ENCODE assay signal across 36 cellular contexts in genomic region chr17:6683730-6684459, GRCh38. TPM values are rescaled to one million over a fixed set of nuclear protein-coding genes. Genes with fewer than 3 reads are reported as not detected.
"Had no signal": no experiment of that assay in that cellular context is flagged by ENCODE, and none has a peak within 500 bp of the region (broad histone marks: within the 10 kb centered on the region; RNA-seq: fewer than 3 reads in every experiment).

No MANE protein-coding gene starts in this region.

- H3K27ac Mint-ChIP-seq: activated CD4-positive, alpha-beta T cell treated with anti-CD3 and anti-CD28 coated beads for 36 hours; activated CD8-positive, alpha-beta memory T cell treated with anti-CD3 and anti-CD28 coated beads, Interleukin-2, amount 10 ng/mL, durations not matched to agents 7 days and 5 days; activated CD8-positive, alpha-beta T cell treated with anti-CD3 and anti-CD28 coated beads, Interleukin-2, amount 10 ng/mL, durations not matched to agents 7 days and 5 days; activated naive CD4-positive, alpha-beta T cell treated with anti-CD3 and anti-CD28 coated beads, Interleukin-2, amount 50 U/mL, for 24 hours; activated naive CD8-positive, alpha-beta T cell treated with anti-CD3 and anti-CD28 coated beads, Interleukin-2, amount 50 U/mL, for 24 hours; activated T-helper 2 cell treated with anti-CD3 and anti-CD28 coated beads, Interferon-gamma antibody, Interleukin-2, Interleukin-4, amounts not matched to agents 10 μg/mL and 5 μg/mL and 100 μg/mL, durations not matched to agents 14 hours and 24 hours and 36 hours; dendritic cell treated with granulocyte-macrophage colony-stimulating factor and Interleukin-4, amounts not matched to agents 40 ng/mL and 50 ng/mL, for 4 days; nephron; stimulated activated naive B cell treated with anti-CD40 and anti-IgM and Interleukin-4, amounts not matched to agents 10 μg/mL and 1 μg/mL and 100 μg/mL, for 72 hours had no signal

- H3K27me3 ChIP-seq: breast epithelium, pancreas, thyroid gland, upper lobe of left lung, vagina had no signal

- H3K36me3 Mint-ChIP-seq: activated CD8-positive, alpha-beta memory T cell treated with anti-CD3 and anti-CD28 coated beads, Interleukin-2, amount 10 ng/mL, durations not matched to agents 7 days and 5 days; activated naive CD4-positive, alpha-beta T cell treated with anti-CD3 and anti-CD28 coated beads, Interleukin-2, amount 50 U/mL, for 24 hours had no signal

- H3K4me3 Mint-ChIP-seq: activated CD4-positive, alpha-beta T cell treated with anti-CD3 and anti-CD28 coated beads for 36 hours; activated CD8-positive, alpha-beta memory T cell treated with anti-CD3 and anti-CD28 coated beads, Interleukin-2, amount 10 ng/mL, durations not matched to agents 7 days and 5 days; activated CD8-positive, alpha-beta T cell treated with anti-CD3 and anti-CD28 coated beads, Interleukin-2, amount 10 ng/mL, durations not matched to agents 7 days and 5 days; activated naive CD4-positive, alpha-beta T cell treated with anti-CD3 and anti-CD28 coated beads, Interleukin-2, amount 50 U/mL, for 24 hours; activated naive CD8-positive, alpha-beta T cell treated with anti-CD3 and anti-CD28 coated beads, Interleukin-2, amount 50 U/mL, for 24 hours; dendritic cell treated with granulocyte-macrophage colony-stimulating factor and Interleukin-4, amounts not matched to agents 40 ng/mL and 50 ng/mL, for 4 days; nephron; stimulated activated naive B cell treated with anti-CD40 and anti-IgM and Interleukin-4, amounts not matched to agents 10 μg/mL and 1 μg/mL and 100 μg/mL, for 72 hours had no signal

- ATAC-seq: activated CD4-positive, alpha-beta T cell treated with anti-CD3 and anti-CD28 coated beads for 36 hours; activated CD8-positive, alpha-beta memory T cell treated with anti-CD3 and anti-CD28 coated beads, Interleukin-2, amount 10 ng/mL, durations not matched to agents 7 days and 5 days; activated CD8-positive, alpha-beta T cell treated with anti-CD3 and anti-CD28 coated beads, Interleukin-2, amount 10 ng/mL, durations not matched to agents 7 days and 5 days; activated naive CD8-positive, alpha-beta T cell treated with anti-CD3 and anti-CD28 coated beads, Interleukin-2, amount 50 U/mL, for 24 hours; heart right ventricle; left lung; lower lobe of right lung; pancreas; stimulated activated naive B cell treated with anti-CD40 and anti-IgM and Interleukin-4, amounts not matched to agents 10 μg/mL and 1 μg/mL and 100 μg/mL, for 72 hours had no signal

- H3K36me3 ChIP-seq: breast epithelium, esophagus squamous epithelium, heart right ventricle, left lung, lower lobe of right lung, pancreas, prostate gland, sigmoid colon, stomach, thyroid gland, upper lobe of left lung, vagina had no signal

- H3K4me3 ChIP-seq: breast epithelium, esophagus squamous epithelium, heart right ventricle, left lung, lower lobe of right lung, pancreas, prostate gland, sigmoid colon, stomach, thyroid gland, upper lobe of left lung, vagina had no signal

- DNase-seq: activated CD4-positive, alpha-beta T cell treated with anti-CD3 and anti-CD28 coated beads for 36 hours; activated CD4-positive, CD25-positive, alpha-beta regulatory T cell; activated CD8-positive, alpha-beta memory T cell treated with anti-CD3 and anti-CD28 coated beads, Interleukin-2, amount 10 ng/mL, durations not matched to agents 7 days and 5 days; activated CD8-positive, alpha-beta T cell treated with anti-CD3 and anti-CD28 coated beads, Interleukin-2, amount 10 ng/mL, durations not matched to agents 7 days and 5 days; activated naive CD8-positive, alpha-beta T cell treated with anti-CD3 and anti-CD28 coated beads, Interleukin-2, amount 50 U/mL, for 24 hours; activated T-cell treated with anti-CD3 and anti-CD28 coated beads, Interleukin-2, amount 50 U/mL, for 48 hours; amygdala; central memory CD4-positive, alpha-beta T cell; esophagus squamous epithelium; foreskin melanocyte; heart right ventricle; kidney glomerular epithelial cell; left lung; lower lobe of right lung; nucleus accumbens; pancreas; retina; sigmoid colon; small intestine; stimulated activated CD4-positive, alpha-beta T cell treated with anti-CD3 and anti-CD28 coated beads, Interleukin-4, amount 100 ng/mL, for 4 hours; stimulated activated CD8-positive, alpha-beta memory T cell treated with anti-CD3 and anti-CD28 coated beads, Interleukin-4, amount 100 ng/mL, for 48 hours; stimulated activated naive B cell treated with anti-CD40 and anti-IgM and Interleukin-4, amounts not matched to agents 10 μg/mL and 1 μg/mL and 100 μg/mL, for 72 hours; thyroid gland; upper lobe of left lung had no signal

- H3K27ac ChIP-seq: breast epithelium, epithelial cell of prostate, esophagus squamous epithelium, heart right ventricle, left lung, lower lobe of right lung, pancreas, prostate gland, sigmoid colon, stomach, thyroid gland, upper lobe of left lung, vagina had no signal

- H3K4me1 ChIP-seq: breast epithelium, heart right ventricle, left lung, lower lobe of right lung, pancreas, prostate gland, sigmoid colon, thyroid gland, upper lobe of left lung, vagina had no signal

- H3K9me3 Mint-ChIP-seq: activated naive CD4-positive, alpha-beta T cell treated with anti-CD3 and anti-CD28 coated beads, Interleukin-2, amount 50 U/mL, for 24 hours; activated naive CD8-positive, alpha-beta T cell treated with anti-CD3 and anti-CD28 coated beads, Interleukin-2, amount 50 U/mL, for 24 hours; activated T-helper 2 cell treated with anti-CD3 and anti-CD28 coated beads, Interferon-gamma antibody, Interleukin-2, Interleukin-4, amounts not matched to agents 10 μg/mL and 5 μg/mL and 100 μg/mL, durations not matched to agents 14 hours and 24 hours and 36 hours; dendritic cell treated with granulocyte-macrophage colony-stimulating factor and Interleukin-4, amounts not matched to agents 40 ng/mL and 50 ng/mL, for 4 days; nephron; stimulated activated naive B cell treated with anti-CD40 and anti-IgM and Interleukin-4, amounts not matched to agents 10 μg/mL and 1 μg/mL and 100 μg/mL, for 72 hours had no signal

- FAIRE-seq: endometrium, pancreas, small intestine had no signal

- H3K9me3 ChIP-seq: breast epithelium, esophagus squamous epithelium, heart right ventricle, left lung, lower lobe of right lung, pancreas, prostate gland, sigmoid colon, stomach, thyroid gland, upper lobe of left lung, vagina had no signal

- H3K4me1 Mint-ChIP-seq: activated CD4-positive, alpha-beta T cell treated with anti-CD3 and anti-CD28 coated beads for 36 hours; activated CD8-positive, alpha-beta memory T cell treated with anti-CD3 and anti-CD28 coated beads, Interleukin-2, amount 10 ng/mL, durations not matched to agents 7 days and 5 days; activated naive CD4-positive, alpha-beta T cell treated with anti-CD3 and anti-CD28 coated beads, Interleukin-2, amount 50 U/mL, for 24 hours; activated naive CD8-positive, alpha-beta T cell treated with anti-CD3 and anti-CD28 coated beads, Interleukin-2, amount 50 U/mL, for 24 hours; nephron; stimulated activated naive B cell treated with anti-CD40 and anti-IgM and Interleukin-4, amounts not matched to agents 10 μg/mL and 1 μg/mL and 100 μg/mL, for 72 hours had no signal

RNA-seq across cellular contexts. Expression of gene SLC13A5, which starts 29.3 kb away (rescaled TPM):
- total RNA-seq: activated CD4-positive, alpha-beta T cell treated with anti-CD3 and anti-CD28 coated beads for 36 hours; activated CD8-positive, alpha-beta memory T cell treated with anti-CD3 and anti-CD28 coated beads, Interleukin-2, amount 10 ng/mL, durations not matched to agents 7 days and 5 days; activated CD8-positive, alpha-beta T cell treated with anti-CD3 and anti-CD28 coated beads, Interleukin-2, amount 10 ng/mL, durations not matched to agents 7 days and 5 days; activated T-helper 2 cell treated with anti-CD3 and anti-CD28 coated beads, Interferon-gamma antibody, Interleukin-2, Interleukin-4, amounts not matched to agents 10 μg/mL and 5 μg/mL and 100 μg/mL, durations not matched to agents 14 hours and 24 hours and 36 hours; glomerular endothelial cell; lower lobe of right lung; stomach; T-helper 1 cell treated with Interleukin-12 subunit alpha and Interleukin-12 subunit beta and Interleukin-4 antibody, amounts not matched to agents 30 ng/mL and 1 ng/mL, for 36 hours had no signal
